In the genomic region with DNA sequence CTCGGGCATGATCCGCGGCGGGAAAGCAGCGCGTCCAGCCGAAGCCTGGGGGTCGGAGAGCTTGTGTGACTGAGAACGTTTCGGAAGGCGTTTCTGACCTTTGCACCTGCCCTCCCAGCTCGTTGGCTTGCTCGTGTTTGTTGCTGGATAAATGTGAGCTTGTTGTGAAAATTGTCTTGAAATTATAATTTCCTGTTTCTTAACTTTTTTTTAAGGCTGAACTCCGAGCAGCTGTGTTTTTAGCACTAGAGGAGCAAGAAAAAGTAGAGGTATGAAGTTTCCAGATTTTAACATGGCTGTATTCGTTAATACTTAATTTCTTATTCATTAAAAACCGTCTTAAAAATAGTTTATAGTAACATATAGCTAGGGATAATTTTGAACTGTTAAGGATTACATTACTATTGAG, we compare ENCODE assay signal across 8 cellular contexts. TPM values are rescaled to one million over a fixed set of nuclear protein-coding genes. Genes with fewer than 3 reads are reported as not detected.
DNase-seq lines count a peak whose midpoint lies in the region; ATAC-seq and TF ChIP-seq lines count a peak whose summit lies in the region.

No MANE protein-coding gene starts in this region.

- 2% methylated on average over 16 of the region's 16 CpGs for WGBS in right cardiac atrium

- POLR2A ChIA-PET in GM10248 (lab: Yijun Ruan, JAX), result interaction anchor here (0.6 to 1.7 kb wide), 3 partner anchors 10 to 49 kb away, joined by 3 to 7 read pairs (median 5); no protein-coding TSS in a partner anchor

- intact Hi-C loops in right cardiac atrium (cut with DNase I), result no loop called here

- no peaks in the 10 kb centered on the region for H3K9me3 Mint-ChIP-seq in activated CD8-positive, alpha-beta memory T cell treated with anti-CD3 and anti-CD28 coated beads, Interleukin-2, amount 10 ng/mL, durations not matched to agents 7 days and 5 days (ENCODE audit: low read depth)

- no peaks in the 10 kb centered on the region for H3K36me3 ChIP-seq in skeletal muscle satellite cell (ENCODE audit: insufficient read depth, low read length)

- TF ChIP-seq CTCF in VCaP (conservative IDR thresholded peaks at IDR 0.05) (no peak), GM10248 (IDR thresholded peaks at IDR 0.05; ENCODE audit: control extremely low read depth, extremely low read depth, low read depth, missing control alignments) (no peak)

- H3K4me1 ChIP-seq in right cardiac atrium (ENCODE audit: control insufficient read depth, insufficient read depth, low read length), result peaks cover 3% of the 10 kb centered on the region
- peaks cover 19% of the 10 kb centered on the region for H3K4me1 ChIP-seq in skeletal muscle satellite cell (ENCODE audit: control insufficient read depth, insufficient read depth, low read length)

- peak overlapping the region; percentile 89 for H3K4me2 ChIP-seq in skeletal muscle satellite cell (ENCODE audit: low read length)

- peak overlapping the region; percentile 83 for H3K27ac ChIP-seq in VCaP
- H3K27ac ChIP-seq in right cardiac atrium (ENCODE audit: low read length), result no peak overlapping the region

- peaks cover 26% of the 10 kb centered on the region for H3K4me1 Mint-ChIP-seq in activated CD8-positive, alpha-beta memory T cell treated with anti-CD3 and anti-CD28 coated beads, Interleukin-2, amount 10 ng/mL, durations not matched to agents 7 days and 5 days

- H3K27me3 ChIP-seq in right cardiac atrium (ENCODE audit: control insufficient read depth, insufficient read depth) (no peaks in the 10 kb centered on the region), skeletal muscle satellite cell (ENCODE audit: control insufficient read depth, insufficient read depth, low read length) (no peaks in the 10 kb centered on the region)

- peak overlapping the region; percentile 82 for H3K27ac Mint-ChIP-seq in activated CD8-positive, alpha-beta memory T cell treated with anti-CD3 and anti-CD28 coated beads, Interleukin-2, amount 10 ng/mL, durations not matched to agents 7 days and 5 days

- no peaks in the 10 kb centered on the region for H3K27me3 Mint-ChIP-seq in activated CD8-positive, alpha-beta memory T cell treated with anti-CD3 and anti-CD28 coated beads, Interleukin-2, amount 10 ng/mL, durations not matched to agents 7 days and 5 days

- H3K4me3 ChIP-seq in right cardiac atrium (ENCODE audit: low read length), result peak overlapping the region; percentile 71
- peak overlapping the region; percentile 99 for H3K4me3 ChIP-seq in skeletal muscle satellite cell (ENCODE audit: low read length)

- peak overlapping the region; percentile 88 for H3K4me3 Mint-ChIP-seq in activated CD8-positive, alpha-beta memory T cell treated with anti-CD3 and anti-CD28 coated beads, Interleukin-2, amount 10 ng/mL, durations not matched to agents 7 days and 5 days

- no peaks in the 10 kb centered on the region for H3K9me3 ChIP-seq in right cardiac atrium (ENCODE audit: control insufficient read depth, low read length)
- no peaks in the 10 kb centered on the region for H3K9me3 ChIP-seq in skeletal muscle satellite cell (replicated peaks; ENCODE audit: low read length)

- peak overlapping the region; percentile 86 for H3K9ac ChIP-seq in skeletal muscle satellite cell (ENCODE audit: low read depth, low read length)

- DNase-seq in activated CD8-positive, alpha-beta memory T cell treated with anti-CD3 and anti-CD28 coated beads, Interleukin-2, amount 10 ng/mL, durations not matched to agents 7 days and 5 days, result no peak
- no peak for DNase-seq in activated CD8-positive, alpha-beta memory T cell treated with anti-CD3 and anti-CD28 coated beads for 24 hours
- no peak for DNase-seq in right cardiac atrium
- DNase-seq in germinal center (ENCODE audit: low spot score), result no peak
- DNase-seq in GM10248 (ENCODE audit: extremely low spot score), result no peak
- no peak for DNase-seq in NCI-H2081 (lab: John Stamatoyannopoulos, UW)

- peaks cover 37% of the 10 kb centered on the region for H3K36me3 Mint-ChIP-seq in activated CD8-positive, alpha-beta memory T cell treated with anti-CD3 and anti-CD28 coated beads, Interleukin-2, amount 10 ng/mL, durations not matched to agents 7 days and 5 days

- no peak for ATAC-seq in activated CD8-positive, alpha-beta memory T cell treated with anti-CD3 and anti-CD28 coated beads, Interleukin-2, amount 10 ng/mL, durations not matched to agents 7 days and 5 days
- ATAC-seq in right cardiac atrium, result no peak

- CTCF ChIA-PET in activated CD8-positive, alpha-beta memory T cell treated with anti-CD3 and anti-CD28 coated beads, Interleukin-2, amount 10 ng/mL, durations not matched to agents 7 days and 5 days (lab: Charles Lee), result interaction anchor here (0.7 to 3.2 kb wide), 9 partner anchors 10 to 225 kb away, joined by 3 to 20 read pairs (median 4); a partner anchor contains a TSS
- CTCF ChIA-PET in GM10248 (lab: Yijun Ruan, JAX), result interaction anchor here (0.9 to 3.9 kb wide), 16 partner anchors 11 to 225 kb away, joined by 3 to 30 read pairs (median 4); a partner anchor contains a TSS

RNA-seq across cellular contexts. Expression of a gene that starts 0.7 kb away (rescaled TPM):
- 10 to 100 TPM; 28.2 to 35.6 TPM for total RNA-seq in activated CD8-positive, alpha-beta memory T cell treated with anti-CD3 and anti-CD28 coated beads, Interleukin-2, amount 10 ng/mL, durations not matched to agents 7 days and 5 days
- 10 to 100 TPM in 2 of 4 donors, 1 to 10 TPM in 2; 9.0 to 10.7 (median 9.7) TPM for total RNA-seq in right cardiac atrium
- 6.5 TPM for polyA plus RNA-seq in right cardiac atrium
- 13.9 and 14.4 TPM in 2 replicates for total RNA-seq in skeletal muscle satellite cell (2012; rRNA removed)

RNA-seq across cellular contexts. Expression of a gene that starts 43.5 kb away (rescaled TPM):
- total RNA-seq in activated CD8-positive, alpha-beta memory T cell treated with anti-CD3 and anti-CD28 coated beads, Interleukin-2, amount 10 ng/mL, durations not matched to agents 7 days and 5 days, result 10 to 100 TPM; 28.8 to 46.6 TPM
- 10 to 100 TPM; 19.4 to 27.2 (median 22.9) TPM for total RNA-seq in right cardiac atrium
- polyA plus RNA-seq in right cardiac atrium, result 21.6 TPM
- total RNA-seq in skeletal muscle satellite cell (2012; rRNA removed), result 10.5 and 28.1 TPM in 2 replicates
